In the genomic region with DNA sequence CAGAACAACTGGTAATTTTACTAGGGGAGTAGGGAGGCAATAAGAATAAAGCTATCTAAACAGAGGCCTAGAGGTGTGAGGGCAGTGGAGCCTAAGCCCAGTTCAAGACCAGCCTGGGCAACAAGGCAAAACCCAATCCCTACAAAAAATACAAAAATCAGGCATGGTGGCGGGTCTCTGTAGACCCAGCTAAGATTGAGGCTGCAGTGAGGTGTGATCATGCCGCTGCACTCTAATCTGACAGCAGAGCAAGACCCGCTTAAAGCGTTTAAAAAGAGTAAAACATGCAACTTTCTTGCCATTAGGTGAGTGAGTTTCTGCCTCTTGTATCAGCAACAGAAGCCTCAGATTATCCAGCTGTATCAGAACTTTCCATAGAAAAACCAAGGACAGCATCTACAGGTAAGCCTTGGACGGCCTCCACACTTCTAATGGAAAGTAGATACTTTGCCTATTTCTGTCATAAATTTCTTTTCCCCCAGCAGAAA, we compare ENCODE assay signal across 16 cellular contexts. TPM values are rescaled to one million over a fixed set of nuclear protein-coding genes. Genes with fewer than 3 reads are reported as not detected.
A peak's percentile ranks its signal among the peaks of the same experiment; 100 is the strongest.
DNase-seq lines count a peak whose midpoint lies in the region; ATAC-seq and TF ChIP-seq lines count a peak whose summit lies in the region.
"Had no signal": no experiment of that assay in that cellular context is flagged by ENCODE, and none has a peak within 500 bp of the region (broad histone marks: within the 10 kb centered on the region; RNA-seq: fewer than 3 reads in every experiment).

No MANE protein-coding gene starts in this region.

- peaks cover 15% of the 10 kb centered on the region for H3K4me1 ChIP-seq in mucosa of descending colon (ENCODE audit: low read depth)
- H3K4me1 ChIP-seq: gastrocnemius medialis, Peyer's patch had no signal

- H3K4me3 ChIP-seq in mucosa of descending colon: no peak overlapping the region
- H3K4me3 ChIP-seq: coronary artery, gastrocnemius medialis, Peyer's patch, stomach had no signal

- CTCF ChIA-PET in WTC11 (lab: Charles Lee): interaction anchor here (0.6 to 1.0 kb wide), 2 partner anchors 11 to 494 kb away, joined by 3 to 6 read pairs; no protein-coding TSS in a partner anchor

- peak; percentile 57 for TF ChIP-seq POLR2A in GM18505 (IDR thresholded peaks at IDR 0.05; ENCODE audit: borderline replicate concordance, extremely low read depth, insufficient read depth, insufficient read length)

- POLR2A ChIA-PET in WTC11 (lab: Charles Lee): interaction anchor here (0.9 to 2.4 kb wide), 3 partner anchors 11 to 55 kb away, joined by 3 to 15 read pairs (median 7); a partner anchor contains a TSS

- no peaks in the 10 kb centered on the region for H3K9me3 Mint-ChIP-seq in WTC11

- H3K4me3 Mint-ChIP-seq in WTC11: no peak overlapping the region

- peaks cover 82% of the 10 kb centered on the region for H3K36me3 Mint-ChIP-seq in WTC11

- no peaks in the 10 kb centered on the region for H3K9me3 ChIP-seq in mucosa of descending colon
- H3K9me3 ChIP-seq: gastrocnemius medialis, Peyer's patch, stomach had no signal

- intact Hi-C loops in mucosa of descending colon (cut with DNase I, micrococcal nuclease): no loop called here

- peak overlapping the region; percentile 93 for H3K27ac Mint-ChIP-seq in WTC11

- H3K27me3 Mint-ChIP-seq in WTC11 (ENCODE audit: low read depth): no peaks in the 10 kb centered on the region

- no peak for ATAC-seq in GM18505 (IDR thresholded peaks at IDR 0.05; ENCODE audit: unreplicated experiment)
- ATAC-seq in WTC11: peak; percentile 62
- ATAC-seq in mucosa of descending colon: peak; percentile 22
- ATAC-seq: gastrocnemius medialis had no signal

- in situ Hi-C loops in Caki2 (cut with HindIII; ENCODE audit: low pct_unique_long_range_greater_than_20kb, low sequenced_read_pairs): no loop called here

- H3K36me3 ChIP-seq in mucosa of descending colon (ENCODE audit: low read depth): peaks cover 12% of the 10 kb centered on the region

- no peak for TF ChIP-seq CTCF in WTC11 (IDR thresholded peaks at IDR 0.05)
- no peak for TF ChIP-seq CTCF in mucosa of descending colon (IDR thresholded peaks at IDR 0.05)

- DNase-seq in Caki2 (ENCODE audit: low read depth) (peak; percentile 12), WTC11 (ENCODE audit: low spot score) (no peak), mucosa of descending colon (no peak), NCI-H1048 (lab: John Stamatoyannopoulos, UW) (no peak), COLO829 (ENCODE audit: low spot score) (no peak), anterior cingulate cortex (lab: John Stamatoyannopoulos, UW) (no peak)
- DNase-seq: activated effector memory CD4-positive, alpha-beta T cell treated with anti-CD3 and anti-CD28 coated beads, Interleukin-2, amount 50 U/mL, for 16 hours; DMS153; gastrocnemius medialis; left cardiac atrium; NCI-H187 treated with DMSO at 0.1 percent for 48 hours; Peyer's patch; stomach; T1000 had no signal

- no peaks in the 10 kb centered on the region; the same call in 1 of the 2 replicates for H3K4me1 Mint-ChIP-seq in WTC11

TF ChIP-seq in WTC11, 78 proteins besides CTCF, POLR2A, EP300 and RAD21 (continues in another document):
- TF ChIP-seq NFATC4 (CRISPR knock-in tag; IDR thresholded peaks at IDR 0.05): peak; percentile 95
- peak; percentile 77; the same call in 1 of the 2 replicates for TF ChIP-seq ZNF138 (CRISPR knock-in tag; conservative IDR thresholded peaks at IDR 0.05)
- peak; percentile 91 for TF ChIP-seq ZNF416 (CRISPR knock-in tag; IDR thresholded peaks at IDR 0.05)
- TF ChIP-seq NR2C2 (CRISPR knock-in tag; IDR thresholded peaks at IDR 0.05): no peak
- TF ChIP-seq ZNF671 (CRISPR knock-in tag; IDR thresholded peaks at IDR 0.05): peak; percentile 94
- TF ChIP-seq, protein P1, sequence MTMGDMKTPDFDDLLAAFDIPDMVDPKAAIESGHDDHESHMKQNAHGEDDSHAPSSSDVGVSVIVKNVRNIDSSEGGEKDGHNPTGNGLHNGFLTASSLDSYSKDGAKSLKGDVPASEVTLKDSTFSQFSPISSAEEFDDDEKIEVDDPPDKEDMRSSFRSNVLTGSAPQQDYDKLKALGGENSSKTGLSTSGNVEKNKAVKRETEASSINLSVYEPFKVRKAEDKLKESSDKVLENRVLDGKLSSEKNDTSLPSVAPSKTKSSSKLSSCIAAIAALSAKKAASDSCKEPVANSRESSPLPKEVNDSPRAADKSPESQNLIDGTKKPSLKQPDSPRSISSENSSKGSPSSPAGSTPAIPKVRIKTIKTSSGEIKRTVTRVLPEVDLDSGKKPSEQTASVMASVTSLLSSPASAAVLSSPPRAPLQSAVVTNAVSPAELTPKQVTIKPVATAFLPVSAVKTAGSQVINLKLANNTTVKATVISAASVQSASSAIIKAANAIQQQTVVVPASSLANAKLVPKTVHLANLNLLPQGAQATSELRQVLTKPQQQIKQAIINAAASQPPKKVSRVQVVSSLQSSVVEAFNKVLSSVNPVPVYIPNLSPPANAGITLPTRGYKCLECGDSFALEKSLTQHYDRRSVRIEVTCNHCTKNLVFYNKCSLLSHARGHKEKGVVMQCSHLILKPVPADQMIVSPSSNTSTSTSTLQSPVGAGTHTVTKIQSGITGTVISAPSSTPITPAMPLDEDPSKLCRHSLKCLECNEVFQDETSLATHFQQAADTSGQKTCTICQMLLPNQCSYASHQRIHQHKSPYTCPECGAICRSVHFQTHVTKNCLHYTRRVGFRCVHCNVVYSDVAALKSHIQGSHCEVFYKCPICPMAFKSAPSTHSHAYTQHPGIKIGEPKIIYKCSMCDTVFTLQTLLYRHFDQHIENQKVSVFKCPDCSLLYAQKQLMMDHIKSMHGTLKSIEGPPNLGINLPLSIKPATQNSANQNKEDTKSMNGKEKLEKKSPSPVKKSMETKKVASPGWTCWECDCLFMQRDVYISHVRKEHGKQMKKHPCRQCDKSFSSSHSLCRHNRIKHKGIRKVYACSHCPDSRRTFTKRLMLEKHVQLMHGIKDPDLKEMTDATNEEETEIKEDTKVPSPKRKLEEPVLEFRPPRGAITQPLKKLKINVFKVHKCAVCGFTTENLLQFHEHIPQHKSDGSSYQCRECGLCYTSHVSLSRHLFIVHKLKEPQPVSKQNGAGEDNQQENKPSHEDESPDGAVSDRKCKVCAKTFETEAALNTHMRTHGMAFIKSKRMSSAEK (CRISPR knock-in tag; IDR thresholded peaks at IDR 0.05; ENCODE audit: borderline replicate concordance): peak; percentile 66
- TF ChIP-seq, protein P2, sequence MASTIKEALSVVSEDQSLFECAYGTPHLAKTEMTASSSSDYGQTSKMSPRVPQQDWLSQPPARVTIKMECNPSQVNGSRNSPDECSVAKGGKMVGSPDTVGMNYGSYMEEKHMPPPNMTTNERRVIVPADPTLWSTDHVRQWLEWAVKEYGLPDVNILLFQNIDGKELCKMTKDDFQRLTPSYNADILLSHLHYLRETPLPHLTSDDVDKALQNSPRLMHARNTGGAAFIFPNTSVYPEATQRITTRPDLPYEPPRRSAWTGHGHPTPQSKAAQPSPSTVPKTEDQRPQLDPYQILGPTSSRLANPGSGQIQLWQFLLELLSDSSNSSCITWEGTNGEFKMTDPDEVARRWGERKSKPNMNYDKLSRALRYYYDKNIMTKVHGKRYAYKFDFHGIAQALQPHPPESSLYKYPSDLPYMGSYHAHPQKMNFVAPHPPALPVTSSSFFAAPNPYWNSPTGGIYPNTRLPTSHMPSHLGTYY (CRISPR knock-in tag; IDR thresholded peaks at IDR 0.05): peak; percentile 71; the same call in 1 of the 2 replicates
- no peak for TF ChIP-seq TEAD1 (CRISPR knock-in tag; IDR thresholded peaks at IDR 0.05)
- TF ChIP-seq ETV6 (CRISPR knock-in tag; IDR thresholded peaks at IDR 0.05): peak; percentile 57; the same call in 1 of the 2 replicates
- peak; percentile 22; the same call in 1 of the 2 replicates for TF ChIP-seq JUN (CRISPR knock-in tag; IDR thresholded peaks at IDR 0.05)
- no peak for TF ChIP-seq ZNF396 (CRISPR knock-in tag; IDR thresholded peaks at IDR 0.05; ENCODE audit: borderline replicate concordance)
- no peak for TF ChIP-seq ZBTB21 (CRISPR knock-in tag; IDR thresholded peaks at IDR 0.05; ENCODE audit: borderline replicate concordance)
- TF ChIP-seq, protein P3, sequence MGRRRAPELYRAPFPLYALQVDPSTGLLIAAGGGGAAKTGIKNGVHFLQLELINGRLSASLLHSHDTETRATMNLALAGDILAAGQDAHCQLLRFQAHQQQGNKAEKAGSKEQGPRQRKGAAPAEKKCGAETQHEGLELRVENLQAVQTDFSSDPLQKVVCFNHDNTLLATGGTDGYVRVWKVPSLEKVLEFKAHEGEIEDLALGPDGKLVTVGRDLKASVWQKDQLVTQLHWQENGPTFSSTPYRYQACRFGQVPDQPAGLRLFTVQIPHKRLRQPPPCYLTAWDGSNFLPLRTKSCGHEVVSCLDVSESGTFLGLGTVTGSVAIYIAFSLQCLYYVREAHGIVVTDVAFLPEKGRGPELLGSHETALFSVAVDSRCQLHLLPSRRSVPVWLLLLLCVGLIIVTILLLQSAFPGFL (CRISPR knock-in tag; IDR thresholded peaks at IDR 0.05; ENCODE audit: borderline replicate concordance): no peak
- TF ChIP-seq PRRX2 (CRISPR knock-in tag; IDR thresholded peaks at IDR 0.05): peak; percentile 92
- TF ChIP-seq, protein P4, sequence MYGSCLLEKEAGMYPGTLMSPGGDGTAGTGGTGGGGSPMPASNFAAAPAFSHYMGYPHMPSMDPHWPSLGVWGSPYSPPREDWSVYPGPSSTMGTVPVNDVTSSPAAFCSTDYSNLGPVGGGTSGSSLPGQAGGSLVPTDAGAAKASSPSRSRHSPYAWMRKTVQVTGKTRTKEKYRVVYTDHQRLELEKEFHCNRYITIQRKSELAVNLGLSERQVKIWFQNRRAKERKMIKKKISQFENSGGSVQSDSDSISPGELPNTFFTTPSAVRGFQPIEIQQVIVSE (CRISPR knock-in tag; IDR thresholded peaks at IDR 0.05; ENCODE audit: borderline replicate concordance): no peak
- 0 out of 2 replicates have a peak, but pooled peaks have one; percentile 25 for TF ChIP-seq MYBL2 (CRISPR knock-in tag; IDR thresholded peaks at IDR 0.05)

RNA-seq across cellular contexts. Expression of a gene that starts 12.1 kb away (rescaled TPM):
- total RNA-seq in Caki2 (2014; rRNA removed; shearing (Covaris generic); ENCODE audit: low replicate concordance): 43.6 and 50.7 TPM in 2 replicates
- total RNA-seq in WTC11 (2021) (173 to 223 TPM (median 185 TPM) in 3 replicates), mucosa of descending colon (10 to 100 TPM; 64.7 to 85.2 (median 84.0) TPM)

RNA-seq across cellular contexts. Expression of a gene that starts 12.3 kb away (rescaled TPM):
- 9.1 and 12.6 TPM in 2 replicates for total RNA-seq in Caki2 (2014; rRNA removed; shearing (Covaris generic); ENCODE audit: low replicate concordance)
- total RNA-seq in WTC11 (2021): 24.5 to 25.4 TPM (median 25.3 TPM) in 3 replicates
- 10 to 100 TPM; 42.8 to 96.0 (median 48.0) TPM for total RNA-seq in mucosa of descending colon

RNA-seq across cellular contexts. Expression of a gene that starts 54.9 kb away (rescaled TPM):
- total RNA-seq in Caki2 (2014; rRNA removed; shearing (Covaris generic); ENCODE audit: low replicate concordance): 19.3 and 25.8 TPM in 2 replicates
- total RNA-seq in WTC11 (2021) (25.3 to 30.5 TPM (median 29.6 TPM) in 3 replicates), mucosa of descending colon (10 to 100 TPM; 22.3 to 33.8 (median 29.6) TPM)
